18 cellular contexts compared by ENCODE assay signal in genomic region chr6:144957236-144957937, GRCh38.
A peak's percentile ranks its signal among the peaks of the same experiment; 100 is the strongest.
DNase-seq lines count a peak whose midpoint lies in the region; ATAC-seq and TF ChIP-seq lines count a peak whose summit lies in the region.
"Had no signal": no experiment of that assay in that cellular context is flagged by ENCODE, and none has a peak within 500 bp of the region (broad histone marks: within the 10 kb centered on the region; RNA-seq: fewer than 3 reads in every experiment).

No MANE protein-coding gene starts in this region.

- H3K27ac ChIP-seq in PC-3 (ENCODE audit: low read length) (peak overlapping the region; percentile 8; the same call in 1 of the 2 replicates), neural progenitor cell (no peak overlapping the region)
- H3K27ac ChIP-seq: C4-2B had no signal

- H3K27me3 Mint-ChIP-seq in neural progenitor cell (ENCODE audit: insufficient read depth, low read depth) = no peaks in the 10 kb centered on the region
- H3K27me3 Mint-ChIP-seq in effector memory CD8-positive, alpha-beta T cell = peaks cover 16 to 22% of the 10 kb centered on the region in 2 donors

- H3K79me2 ChIP-seq in PC-3 (ENCODE audit: low read length) (no peaks in the 10 kb centered on the region), neural progenitor cell (ENCODE audit: low read depth) (no peaks in the 10 kb centered on the region)

- H3K4me2 ChIP-seq in PC-3 (ENCODE audit: low read length) (no peak overlapping the region), neural progenitor cell (no peak overlapping the region)

- POLR2A ChIA-PET in PC-3 (lab: Charles Lee; ENCODE audit: unreplicated experiment) = interaction anchor here (0.7 kb wide), 1 partner anchor 79 kb away, joined by 3 read pairs; no protein-coding TSS in a partner anchor

- H3K4me3 ChIP-seq in PC-3 (ENCODE audit: low read length) (no peak overlapping the region), epithelial cell of esophagus (ENCODE audit: low read length) (no peak overlapping the region), neural progenitor cell (no peak overlapping the region)

- intact Hi-C loops in PC-3 (cut with micrococcal nuclease) = no loop called here

- ATAC-seq in PC-3 = peak; percentile 77
- no peak for ATAC-seq in HG02610 (IDR thresholded peaks at IDR 0.05; ENCODE audit: unreplicated experiment)
- ATAC-seq in HG03571 (IDR thresholded peaks at IDR 0.05; ENCODE audit: unreplicated experiment) = no peak
- no peak for ATAC-seq in effector memory CD8-positive, alpha-beta T cell (replicated peaks)
- ATAC-seq: Right ventricle myocardium inferior had no signal

- H3K9ac ChIP-seq in PC-3 (ENCODE audit: low read length) (no peak overlapping the region), neural progenitor cell (no peak overlapping the region)

- H4K20me1 ChIP-seq in PC-3 (ENCODE audit: low read length) (no peaks in the 10 kb centered on the region), neural progenitor cell (ENCODE audit: low read depth) (no peaks in the 10 kb centered on the region)

- H3K4me3 Mint-ChIP-seq in neural progenitor cell = no peak overlapping the region
- H3K4me3 Mint-ChIP-seq in effector memory CD8-positive, alpha-beta T cell = no peak overlapping the region
- H3K4me3 Mint-ChIP-seq: H9 had no signal

- peaks cover 3% of the 10 kb centered on the region for H3K4me1 Mint-ChIP-seq in neural progenitor cell
- no peaks in the 10 kb centered on the region for H3K4me1 Mint-ChIP-seq in effector memory CD8-positive, alpha-beta T cell (ENCODE audit: low read depth in 2 of 2)

- H3K9me2 ChIP-seq in PC-3 (replicated peaks; ENCODE audit: low read length) = no peaks in the 10 kb centered on the region

- CTCF ChIA-PET in PC-3 (lab: Charles Lee) = no interaction called here

- TF ChIP-seq CTCF in PC-3 (conservative IDR thresholded peaks at IDR 0.05; ENCODE audit: low read depth, low read length) = no peak
- TF ChIP-seq CTCF in epithelial cell of esophagus (IDR thresholded peaks at IDR 0.05; ENCODE audit: insufficient read depth, low read depth, low read length, missing control alignments) = no peak
- no peak for TF ChIP-seq CTCF in neural progenitor cell (IDR thresholded peaks at IDR 0.05)

- H2AFZ ChIP-seq in PC-3 (ENCODE audit: low read length) (no peak overlapping the region), neural progenitor cell (replicated peaks) (peak overlapping the region; percentile 7)

- DNase-seq in PC-3 (peak; percentile 61), epithelial cell of esophagus (ENCODE audit: low read depth) (peak; percentile 27), neural progenitor cell (ENCODE audit: low spot score) (no peak), NCI-H526 treated with DMSO at 0.1 percent for 48 hours (lab: John Stamatoyannopoulos, UW) (no peak)
- DNase-seq in effector memory CD8-positive, alpha-beta T cell = no peak
- DNase-seq: AML-193; DMS79 treated with DMSO at 0.1 percent for 48 hours; GDM1; H9; NCI-H1105; NCI-H2081; NCI-H2171 treated with DMSO at 0.1 percent for 48 hours; NCI-H446; NK-92 treated with Interleukin-12 subunit alpha and Interleukin-12 subunit beta, amount 100 ng/mL, for 24 hours had no signal

- H3K9me3 ChIP-seq in PC-3 (ENCODE audit: low read length) (no peaks in the 10 kb centered on the region), neural progenitor cell (ENCODE audit: low read depth) (no peaks in the 10 kb centered on the region)

- no peaks in the 10 kb centered on the region for H3K36me3 Mint-ChIP-seq in neural progenitor cell
- H3K36me3 Mint-ChIP-seq in effector memory CD8-positive, alpha-beta T cell (ENCODE audit: insufficient read depth) = no peaks in the 10 kb centered on the region

- H3K9me3 Mint-ChIP-seq in neural progenitor cell = no peaks in the 10 kb centered on the region
- no peaks in the 10 kb centered on the region for H3K9me3 Mint-ChIP-seq in effector memory CD8-positive, alpha-beta T cell
- H3K9me3 Mint-ChIP-seq: H9 had no signal

- H3K27me3 ChIP-seq in PC-3 (ENCODE audit: low read length) = no peaks in the 10 kb centered on the region
- H3K27me3 ChIP-seq in neural progenitor cell = no peaks in the 10 kb centered on the region

- no peak overlapping the region for H3K27ac Mint-ChIP-seq in neural progenitor cell
- H3K27ac Mint-ChIP-seq in effector memory CD8-positive, alpha-beta T cell = no peak overlapping the region
- H3K27ac Mint-ChIP-seq: H9 had no signal

- H3K36me3 ChIP-seq in PC-3 (ENCODE audit: low read depth, low read length) (no peaks in the 10 kb centered on the region), neural progenitor cell (no peaks in the 10 kb centered on the region)

- BruUV-seq in PC-3 (replicated peaks; lab: Mats Ljungman, UMichigan) = no TSS peak

- H3F3A ChIP-seq in PC-3 (ENCODE audit: low read length, unreplicated experiment) (no peaks in the 10 kb centered on the region), neural progenitor cell (ENCODE audit: low read depth) (no peaks in the 10 kb centered on the region)

- peaks cover 23% of the 10 kb centered on the region for H3K4me1 ChIP-seq in PC-3 (ENCODE audit: insufficient read depth, low read length)
- peaks cover 8% of the 10 kb centered on the region for H3K4me1 ChIP-seq in neural progenitor cell

Comparison
In these comparisons a context has a peak if more than half of its experiments do, and no peak if none do; other contexts are left out.
1. DNase-seq: peak in PC-3 (single experiment) and epithelial cell of esophagus (single experiment); none in neural progenitor cell (single experiment), effector memory CD8-positive, alpha-beta T cell (0 of 3) and NCI-H526 treated with DMSO at 0.1 percent for 48 hours (single experiment).